ENCODE assay signal across 11 cellular contexts in the genomic region with DNA sequence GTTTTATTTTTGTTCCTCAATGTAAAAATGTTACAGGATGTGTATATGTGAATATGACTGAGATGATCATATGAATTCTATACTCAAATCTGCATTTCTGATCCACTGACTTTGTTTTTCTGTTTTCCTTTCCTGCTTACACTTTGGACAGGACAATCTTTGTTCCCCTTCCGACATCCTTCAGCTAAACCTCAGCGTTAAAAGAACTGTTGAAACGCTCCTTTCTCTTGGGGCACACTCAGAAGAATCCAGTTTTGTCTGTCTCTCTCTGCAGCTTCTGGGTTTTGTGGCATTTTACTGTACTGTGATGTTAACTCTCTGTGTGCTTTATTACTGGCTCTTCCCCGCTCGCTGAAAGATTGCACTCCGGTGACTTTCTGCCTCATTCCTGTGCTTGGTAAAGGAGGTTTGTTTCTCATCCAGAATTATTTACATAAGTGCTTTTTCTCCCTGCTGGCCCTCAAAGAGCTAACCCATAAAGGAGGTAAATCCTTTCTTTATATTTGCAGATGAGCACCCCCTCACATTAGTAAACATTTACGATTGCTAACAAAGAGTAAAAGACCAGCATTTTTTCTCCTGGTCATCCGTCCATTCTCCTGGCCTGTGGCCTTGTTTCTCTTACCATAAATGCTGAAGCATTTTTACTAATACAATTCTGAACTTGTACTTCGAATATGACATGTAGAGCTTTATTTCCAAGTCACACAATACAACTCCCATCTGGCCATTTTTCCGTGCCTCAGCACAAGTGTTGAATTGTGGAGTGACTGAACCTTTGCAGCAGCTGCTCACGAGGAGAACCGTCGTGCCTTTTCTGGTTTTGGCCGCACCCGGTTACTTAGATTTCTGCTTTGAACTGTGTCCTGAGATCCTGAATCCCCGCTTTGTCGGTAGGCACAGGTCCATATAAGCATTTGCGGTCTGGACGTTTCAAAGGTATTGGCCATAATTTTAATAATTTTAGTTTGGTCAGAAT.
DNase-seq lines count a peak whose midpoint lies in the region; ATAC-seq and TF ChIP-seq lines count a peak whose summit lies in the region.
"Had no signal": no experiment of that assay in that cellular context is flagged by ENCODE, and none has a peak within 500 bp of the region (broad histone marks: within the 10 kb centered on the region; RNA-seq: fewer than 3 reads in every experiment).

No MANE protein-coding gene starts in this region.

- no peak for TF ChIP-seq CTCF in CD8-positive, alpha-beta T cell (IDR thresholded peaks at IDR 0.05)
- TF ChIP-seq CTCF in nephron (IDR thresholded peaks at IDR 0.05; ENCODE audit: unreplicated experiment in 3 of 3): no peak
- no peak for TF ChIP-seq CTCF in right atrium auricular region (IDR thresholded peaks at IDR 0.05)

- no peaks in the 10 kb centered on the region for H3K9me3 Mint-ChIP-seq in CD8-positive, alpha-beta T cell
- no peaks in the 10 kb centered on the region for H3K9me3 Mint-ChIP-seq in central memory CD8-positive, alpha-beta T cell
- H3K9me3 Mint-ChIP-seq in nephron: no peaks in the 10 kb centered on the region
- H3K9me3 Mint-ChIP-seq: mesothelial cell of epicardium had no signal

- CTCF ChIA-PET in CD8-positive, alpha-beta T cell (lab: Charles Lee): interaction anchor here (1.5 kb wide), 1 partner anchor 25 kb away, joined by 5 read pairs; no protein-coding TSS in a partner anchor

- no peak for ATAC-seq in CD8-positive, alpha-beta T cell
- ATAC-seq in central memory CD8-positive, alpha-beta T cell (replicated peaks; ENCODE audit: extremely low read depth, poor library complexity, severe bottlenecking): no peak
- no peak for ATAC-seq in GM21526 (IDR thresholded peaks at IDR 0.05; ENCODE audit: low FRiP score, unreplicated experiment)

- POLR2A ChIA-PET in CD8-positive, alpha-beta T cell (lab: Charles Lee): no interaction called here

- H3K27me3 ChIP-seq in CD8-positive, alpha-beta T cell (ENCODE audit: insufficient read depth, low read length): no peaks in the 10 kb centered on the region
- H3K27me3 ChIP-seq in HUES48 (ENCODE audit: control insufficient read depth, insufficient read depth, low read length) (peaks cover 8% of the 10 kb centered on the region), right atrium auricular region (no peaks in the 10 kb centered on the region)

- no peaks in the 10 kb centered on the region for H3K9me3 ChIP-seq in CD8-positive, alpha-beta T cell (ENCODE audit: low read length)
- H3K9me3 ChIP-seq in HUES48 (ENCODE audit: control insufficient read depth, insufficient read depth, low read length): no peaks in the 10 kb centered on the region
- H3K9me3 ChIP-seq in right atrium auricular region: no peaks in the 10 kb centered on the region

- no peak overlapping the region for H3K4me3 Mint-ChIP-seq in CD8-positive, alpha-beta T cell
- no peak overlapping the region for H3K4me3 Mint-ChIP-seq in central memory CD8-positive, alpha-beta T cell
- H3K4me3 Mint-ChIP-seq in nephron: no peak overlapping the region
- H3K4me3 Mint-ChIP-seq: mesothelial cell of epicardium had no signal

- no peak overlapping the region for H3K9ac ChIP-seq in HUES48 (ENCODE audit: low read depth, low read length)

- no peaks in the 10 kb centered on the region for H3K4me1 ChIP-seq in CD8-positive, alpha-beta T cell (ENCODE audit: insufficient read depth, low read length)
- H3K4me1 ChIP-seq in HUES48 (ENCODE audit: control insufficient read depth, insufficient read depth, low read length) (peaks cover 35% of the 10 kb centered on the region), right atrium auricular region (no peaks in the 10 kb centered on the region)

- no peaks in the 10 kb centered on the region for H3K27me3 Mint-ChIP-seq in CD8-positive, alpha-beta T cell (ENCODE audit: low read depth)
- H3K27me3 Mint-ChIP-seq in central memory CD8-positive, alpha-beta T cell: no peaks in the 10 kb centered on the region
- peaks cover 3% of the 10 kb centered on the region for H3K27me3 Mint-ChIP-seq in nephron (ENCODE audit: low read depth)

- H3K4me3 ChIP-seq in CD8-positive, alpha-beta T cell (ENCODE audit: low read depth, low read length): no peak overlapping the region
- H3K4me3 ChIP-seq in HUES48 (ENCODE audit: low read depth, low read length) (no peak overlapping the region), right atrium auricular region (no peak overlapping the region)

- intact Hi-C loops in CD8-positive, alpha-beta T cell (cut with DNase I, micrococcal nuclease): no loop called here

- H3K27ac ChIP-seq in CD8-positive, alpha-beta T cell (ENCODE audit: low read depth, low read length): no peak overlapping the region
- H3K27ac ChIP-seq in HUES48 (ENCODE audit: low read depth, low read length) (peak overlapping the region; percentile 67), right atrium auricular region (no peak overlapping the region)

- peaks cover 3% of the 10 kb centered on the region for H3K36me3 ChIP-seq in CD8-positive, alpha-beta T cell (ENCODE audit: insufficient read depth, low read length)
- H3K36me3 ChIP-seq in HUES48 (ENCODE audit: control insufficient read depth, insufficient read depth, low read length) (peaks cover 39% of the 10 kb centered on the region), right atrium auricular region (peaks cover 52% of the 10 kb centered on the region)

- peak overlapping the region; percentile 24 for H3K27ac Mint-ChIP-seq in CD8-positive, alpha-beta T cell
- peak overlapping the region; percentile 26 for H3K27ac Mint-ChIP-seq in central memory CD8-positive, alpha-beta T cell (ENCODE audit: low read depth)
- H3K27ac Mint-ChIP-seq in nephron: peak overlapping the region; percentile 36 to 60 (median 43)
- H3K27ac Mint-ChIP-seq: mesothelial cell of epicardium had no signal

- H3K36me3 Mint-ChIP-seq in CD8-positive, alpha-beta T cell: peaks cover 60% of the 10 kb centered on the region
- peaks cover 33% of the 10 kb centered on the region for H3K36me3 Mint-ChIP-seq in central memory CD8-positive, alpha-beta T cell (ENCODE audit: insufficient read depth)
- peaks cover 62% of the 10 kb centered on the region for H3K36me3 Mint-ChIP-seq in nephron (ENCODE audit: low read depth)

- peaks cover 15% of the 10 kb centered on the region for H3K4me1 Mint-ChIP-seq in CD8-positive, alpha-beta T cell (ENCODE audit: low read depth)
- no peaks in the 10 kb centered on the region for H3K4me1 Mint-ChIP-seq in central memory CD8-positive, alpha-beta T cell
- peaks cover 27% of the 10 kb centered on the region for H3K4me1 Mint-ChIP-seq in nephron
- H3K4me1 Mint-ChIP-seq: mesothelial cell of epicardium had no signal

- DNase-seq in CD8-positive, alpha-beta T cell: no peak
- no peak for DNase-seq in central memory CD8-positive, alpha-beta T cell (ENCODE audit: low spot score in 2 of 2)
- DNase-seq in HT-29 (ENCODE audit: low spot score) (no peak), right atrium auricular region (ENCODE audit: low spot score) (no peak)
- DNase-seq: activated naive CD4-positive, alpha-beta T cell treated with Interleukin-2 at 50 U/mL for 16 hours; NCI-H2029 treated with DMSO at 0.1 percent for 48 hours; stimulated activated CD4-positive, alpha-beta T cell treated with anti-CD3 and anti-CD28 coated beads, Interleukin-4, amount 100 ng/mL, for 4 hours had no signal
